ENCODE assay signal across 11 cellular contexts in the genomic region with DNA sequence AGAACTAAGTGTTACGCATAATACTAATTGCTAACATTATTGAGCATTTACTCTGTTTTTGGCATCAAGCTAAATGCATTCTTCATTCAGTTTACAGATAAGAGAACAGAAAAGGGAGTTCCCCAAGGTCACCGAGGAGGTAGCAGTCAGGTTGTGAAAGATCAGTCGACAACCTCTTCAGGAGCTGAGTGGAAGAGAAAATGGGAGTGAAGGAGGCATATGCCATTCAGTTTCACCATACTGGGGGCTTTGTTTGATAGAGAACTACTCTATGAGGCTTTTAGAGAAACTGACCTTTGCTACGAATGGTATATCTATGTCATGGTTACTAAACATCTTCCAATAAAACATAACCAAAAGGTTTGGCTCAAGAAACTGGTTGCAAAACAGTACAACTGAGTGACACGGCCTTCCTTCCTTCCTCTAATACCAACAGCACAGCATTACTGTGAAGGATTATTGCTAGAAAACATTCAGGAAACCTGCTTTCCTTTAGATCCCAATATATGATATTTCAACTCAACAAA.
DNase-seq lines count a peak whose midpoint lies in the region; ATAC-seq, FAIRE-seq and TF ChIP-seq lines count a peak whose summit lies in the region.
"Had no signal": no experiment of that assay in that cellular context is flagged by ENCODE, and none has a peak within 500 bp of the region (broad histone marks: within the 10 kb centered on the region; RNA-seq: fewer than 3 reads in every experiment).

No MANE protein-coding gene starts in this region.

- no peaks in the 10 kb centered on the region for H3K9me3 Mint-ChIP-seq in astrocyte (ENCODE audit: unreplicated experiment)
- H3K9me3 Mint-ChIP-seq: activated naive CD4-positive, alpha-beta T cell treated with anti-CD3 and anti-CD28 coated beads, Interleukin-2, amount 10 ng/mL, durations not matched to agents 7 days and 5 days had no signal

- H3K4me3 ChIP-seq in NB4 (ENCODE audit: low read depth, low read length) (no peak overlapping the region), astrocyte (ENCODE audit: insufficient read depth, low read depth, low read length) (no peak overlapping the region), keratinocyte (ENCODE audit: control insufficient read depth in 2 of 3, extremely low read depth in 1 of 3, insufficient read depth in 2 of 3, low read depth in 1 of 3, low read length in 3 of 3) (no peak overlapping the region), tibial artery (no peak overlapping the region)

- no peaks in the 10 kb centered on the region for H3K27me3 ChIP-seq in astrocyte (ENCODE audit: insufficient read depth, low read length)
- no peaks in the 10 kb centered on the region for H3K27me3 ChIP-seq in keratinocyte (ENCODE audit: control insufficient read depth, extremely low read depth, insufficient read depth, low read length)
- no peaks in the 10 kb centered on the region for H3K27me3 ChIP-seq in tibial artery

- H2AFZ ChIP-seq in astrocyte (ENCODE audit: low read depth, low read length), result no peak overlapping the region
- no peak overlapping the region for H2AFZ ChIP-seq in keratinocyte (ENCODE audit: control insufficient read depth, low read length)

- H3K79me2 ChIP-seq in astrocyte (ENCODE audit: insufficient read depth, low read length) (peaks cover 100% of the 10 kb centered on the region), keratinocyte (ENCODE audit: control insufficient read depth, insufficient read depth, low read length) (peaks cover 97% of the 10 kb centered on the region)

- H4K20me1 ChIP-seq in astrocyte (ENCODE audit: insufficient read depth, low read length) (peaks cover 73% of the 10 kb centered on the region), keratinocyte (ENCODE audit: control insufficient read depth, extremely low read depth, insufficient read depth, low read length) (no peaks in the 10 kb centered on the region)

- peak; percentile 78 for DNase-seq in NB4 (ENCODE audit: low read depth)
- peak; percentile 74 for DNase-seq in astrocyte (ENCODE audit: low read depth)
- no peak for DNase-seq in keratinocyte (ENCODE audit: low read depth, low spot score)
- DNase-seq in stimulated activated naive CD8-positive, alpha-beta T cell treated with anti-CD3 and anti-CD28 coated beads, Interleukin-15, Interleukin-2, amounts not matched to agents 100 U/mL and 50 U/mL, for 24 hours, result no peak
- DNase-seq in medulla oblongata (ENCODE audit: extremely low spot score), result no peak
- no peak for DNase-seq in tibial artery
- no peak for DNase-seq in putamen (ENCODE audit: low spot score)
- DNase-seq: activated naive CD4-positive, alpha-beta T cell treated with anti-CD3 and anti-CD28 coated beads, Interleukin-2, amount 10 ng/mL, durations not matched to agents 7 days and 5 days; NCI-H146; small intestine; T-helper 2 cell had no signal

- intact Hi-C loops in tibial artery (cut with DNase I; ENCODE audit: low total_unique reads), result no loop called here

- no peak overlapping the region for H3K9ac ChIP-seq in astrocyte (ENCODE audit: low read length)
- H3K9ac ChIP-seq in keratinocyte (ENCODE audit: control insufficient read depth, extremely low read depth, insufficient read depth, low read length), result no peak overlapping the region

- no peaks in the 10 kb centered on the region for H3K27me3 Mint-ChIP-seq in astrocyte (ENCODE audit: low read depth, unreplicated experiment)
- H3K27me3 Mint-ChIP-seq: activated naive CD4-positive, alpha-beta T cell treated with anti-CD3 and anti-CD28 coated beads, Interleukin-2, amount 10 ng/mL, durations not matched to agents 7 days and 5 days had no signal

- TF ChIP-seq CTCF in NB4 (IDR thresholded peaks at IDR 0.05; ENCODE audit: low read depth, low read length) (no peak), astrocyte (IDR thresholded peaks at IDR 0.05; ENCODE audit: insufficient read depth, low read depth, low read length) (no peak), keratinocyte (optimal IDR thresholded peaks at IDR 0.05 in 1 of 3, IDR thresholded peaks at IDR 0.05 in 1 of 3, conservative IDR thresholded peaks at IDR 0.05 in 1 of 3; ENCODE audit: extremely low read depth in 1 of 3, insufficient read depth in 2 of 3, low read length in 3 of 3) (no peak), tibial artery (IDR thresholded peaks at IDR 0.05) (no peak)

- peaks cover 7% of the 10 kb centered on the region for H3K36me3 Mint-ChIP-seq in astrocyte (ENCODE audit: low read depth, unreplicated experiment)

- no peak overlapping the region for H3K4me3 Mint-ChIP-seq in astrocyte (ENCODE audit: unreplicated experiment)
- H3K4me3 Mint-ChIP-seq: activated naive CD4-positive, alpha-beta T cell treated with anti-CD3 and anti-CD28 coated beads, Interleukin-2, amount 10 ng/mL, durations not matched to agents 7 days and 5 days had no signal

- ATAC-seq in stimulated activated naive CD8-positive, alpha-beta T cell treated with anti-CD3 and anti-CD28 coated beads, Interleukin-15, Interleukin-2, amounts not matched to agents 100 U/mL and 50 U/mL, for 24 hours, result peak; percentile 49

- peak; percentile 13 for FAIRE-seq in astrocyte (lab: Jason Lieb, UNC)
- no peak for FAIRE-seq in keratinocyte (lab: Jason Lieb, UNC)
- FAIRE-seq: small intestine had no signal

- dilution Hi-C loops in keratinocyte (cut with MboI; ENCODE audit: extremely low pct_ligation_motif_present, low sequenced_read_pairs), result no loop called here

- H3K36me3 ChIP-seq in astrocyte (ENCODE audit: insufficient read depth, low read length), result no peaks in the 10 kb centered on the region
- peaks cover 0 to 7% of the 10 kb centered on the region in 2 experiments for H3K36me3 ChIP-seq in keratinocyte (ENCODE audit: control insufficient read depth in 2 of 2, extremely low read depth in 1 of 2, insufficient read depth in 2 of 2, low read length in 2 of 2)
- no peaks in the 10 kb centered on the region for H3K36me3 ChIP-seq in tibial artery

- no peak overlapping the region for H3K27ac Mint-ChIP-seq in astrocyte (ENCODE audit: unreplicated experiment)
- H3K27ac Mint-ChIP-seq: activated naive CD4-positive, alpha-beta T cell treated with anti-CD3 and anti-CD28 coated beads, Interleukin-2, amount 10 ng/mL, durations not matched to agents 7 days and 5 days had no signal

- H3K9me1 ChIP-seq in keratinocyte (ENCODE audit: control insufficient read depth, extremely low read depth, insufficient read depth, low read length), result peaks cover 3% of the 10 kb centered on the region

- H3K9me3 ChIP-seq in astrocyte (ENCODE audit: insufficient read depth, low read depth, low read length) (no peaks in the 10 kb centered on the region), keratinocyte (ENCODE audit: control insufficient read depth, low read depth, low read length) (no peaks in the 10 kb centered on the region), tibial artery (no peaks in the 10 kb centered on the region)

- H3K4me2 ChIP-seq in astrocyte (ENCODE audit: low read length) (no peak overlapping the region), keratinocyte (ENCODE audit: control insufficient read depth, extremely low read depth, insufficient read depth, low read depth, low read length) (peak overlapping the region; percentile 25)

- H3K4me1 ChIP-seq in astrocyte (ENCODE audit: insufficient read depth, low read length) (peaks cover 28% of the 10 kb centered on the region), keratinocyte (ENCODE audit: control insufficient read depth, extremely low read depth, insufficient read depth, low read length) (peaks cover 20% of the 10 kb centered on the region), tibial artery (peaks cover 0 to 88% (median 57%) of the 10 kb centered on the region in 4 donors)

- H3K27ac ChIP-seq in astrocyte (ENCODE audit: low read depth, low read length) (peak overlapping the region; percentile 13), keratinocyte (ENCODE audit: control insufficient read depth, insufficient read depth, low read length) (peak overlapping the region; percentile 30), tibial artery (peak overlapping the region in 1 of 2 donors; percentile 44)

- H3K4me1 Mint-ChIP-seq in astrocyte (ENCODE audit: low read depth, unreplicated experiment), result peaks cover 57% of the 10 kb centered on the region

- no peak for TF ChIP-seq POLR2A in NB4 (IDR thresholded peaks at IDR 0.05; ENCODE audit: extremely low read depth, insufficient read length)

Comparison
In these comparisons a context has a peak if more than half of its experiments do, and no peak if none do; other contexts are left out.
1. DNase-seq: peak in NB4 (single experiment) and astrocyte (single experiment); none in keratinocyte (single experiment), stimulated activated naive CD8-positive, alpha-beta T cell treated with anti-CD3 and anti-CD28 coated beads, Interleukin-15, Interleukin-2, amounts not matched to agents 100 U/mL and 50 U/mL, for 24 hours (single experiment), medulla oblongata (single experiment), tibial artery (0 of 2) and putamen (single experiment).